Comparison of ENCODE assay signal across 23 cellular contexts in the genomic region with DNA sequence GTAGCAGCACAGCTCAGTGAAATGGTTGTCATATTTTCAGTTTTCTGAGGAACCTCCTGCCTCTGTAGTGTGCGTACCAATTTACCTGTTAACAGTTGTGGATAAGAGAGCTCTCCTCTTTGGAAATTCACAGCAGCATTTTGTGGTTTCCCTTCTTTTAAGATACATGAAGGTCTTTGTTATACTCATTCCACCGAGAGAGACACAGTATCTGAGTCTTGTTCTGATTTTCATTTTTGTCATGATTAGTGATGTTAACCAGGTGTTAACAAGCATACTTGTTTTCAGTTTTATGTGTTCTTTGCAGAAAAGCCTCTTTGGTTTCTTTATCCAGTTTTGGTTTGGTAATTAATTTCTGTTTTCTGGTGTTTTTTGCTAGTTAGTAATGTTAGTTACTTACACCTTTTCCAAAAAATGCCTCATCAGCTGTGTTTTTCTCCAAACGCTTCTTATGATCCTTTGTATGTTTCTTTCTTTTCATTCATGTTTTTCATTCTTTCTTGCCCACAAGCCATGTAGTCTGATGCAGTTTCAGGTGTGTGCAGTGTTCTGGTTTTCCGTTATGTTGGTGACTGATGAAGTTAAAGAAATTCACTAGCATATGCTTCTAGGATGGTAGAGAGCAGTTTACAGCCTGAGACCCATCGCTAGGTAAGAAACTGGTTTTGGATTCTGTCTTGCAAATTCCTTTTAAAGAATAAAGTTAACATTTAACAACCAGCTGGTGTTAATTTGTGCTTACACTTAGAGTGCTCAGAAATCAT. TPM values are rescaled to one million over a fixed set of nuclear protein-coding genes. Genes with fewer than 3 reads are reported as not detected.
DNase-seq lines count a peak whose midpoint lies in the region; ATAC-seq, FAIRE-seq and TF ChIP-seq lines count a peak whose summit lies in the region.
"Had no signal": no experiment of that assay in that cellular context is flagged by ENCODE, and none has a peak within 500 bp of the region (broad histone marks: within the 10 kb centered on the region; RNA-seq: fewer than 3 reads in every experiment).

No MANE protein-coding gene starts in this region.

- CTCF ChIA-PET in A549 (lab: Yijun Ruan, JAX): interaction anchor here (0.6 kb wide), 1 partner anchor 97 kb away, joined by 3 read pairs; no protein-coding TSS in a partner anchor
- CTCF ChIA-PET in CD8-positive, alpha-beta memory T cell (lab: Charles Lee): no interaction called here

- H3K4me1 Mint-ChIP-seq in GM23338: no peaks in the 10 kb centered on the region
- H3K4me1 Mint-ChIP-seq in CD8-positive, alpha-beta memory T cell: no peaks in the 10 kb centered on the region

- peak overlapping the region; percentile 69; the same call in 1 of the 2 replicates for H2AFZ ChIP-seq in GM23338
- H2AFZ ChIP-seq: GM23248 had no signal

- H3K27me3 ChIP-seq in GM23338 (ENCODE audit: insufficient read depth) (no peaks in the 10 kb centered on the region), vagina (no peaks in the 10 kb centered on the region)
- H3K27me3 ChIP-seq in CD8-positive, alpha-beta memory T cell (ENCODE audit: insufficient read depth, low read length, poor library complexity, severe bottlenecking): peaks cover 3% of the 10 kb centered on the region
- H3K27me3 ChIP-seq: BLaER1 treated with 17β-estradiol and CSF1 and Interleukin-3, amounts not matched to agents 10 nM and 100 nM had no signal

- no peaks in the 10 kb centered on the region for H3K27me3 Mint-ChIP-seq in GM23338 (ENCODE audit: insufficient read depth, low read depth, poor library complexity)
- H3K27me3 Mint-ChIP-seq in CD8-positive, alpha-beta memory T cell: peaks cover 7 to 73% of the 10 kb centered on the region in 2 donors

- no peaks in the 10 kb centered on the region for H3K9me2 ChIP-seq in GM23338 (ENCODE audit: insufficient read depth)

- POLR2A ChIA-PET in A549 (lab: Yijun Ruan, JAX): no interaction called here
- POLR2A ChIA-PET in CD8-positive, alpha-beta memory T cell (lab: Charles Lee): no interaction called here

- H3K79me2 ChIP-seq in GM23338 (replicated peaks; ENCODE audit: insufficient read depth): no peaks in the 10 kb centered on the region

- H3K9me3 ChIP-seq in A549: no peaks in the 10 kb centered on the region
- H3K9me3 ChIP-seq in vagina: no peaks in the 10 kb centered on the region
- H3K9me3 ChIP-seq in CD8-positive, alpha-beta memory T cell (ENCODE audit: low read length): no peaks in the 10 kb centered on the region
- H3K9me3 ChIP-seq: BLaER1 treated with 17β-estradiol and CSF1 and Interleukin-3, amounts not matched to agents 10 nM and 100 nM; SJCRH30 had no signal

- TF ChIP-seq EP300 in A549 (IDR thresholded peaks at IDR 0.05): no peak

- H3K27ac Mint-ChIP-seq in GM23338: no peak overlapping the region
- H3K27ac Mint-ChIP-seq in CD8-positive, alpha-beta memory T cell: no peak overlapping the region
- H3K27ac Mint-ChIP-seq: T-helper 17 cell had no signal

- H4K20me1 ChIP-seq in GM23338 (replicated peaks; ENCODE audit: insufficient read depth): no peaks in the 10 kb centered on the region
- H4K20me1 ChIP-seq: BLaER1 treated with 17β-estradiol and CSF1 and Interleukin-3, amounts not matched to agents 10 nM and 100 nM had no signal

- ATAC-seq in A549 (no peak), GM18870 (IDR thresholded peaks at IDR 0.05; ENCODE audit: unreplicated experiment) (peak; percentile 84), GM23338 (no peak), HG03280 (IDR thresholded peaks at IDR 0.05; ENCODE audit: unreplicated experiment) (peak; percentile 68), GM18517 (IDR thresholded peaks at IDR 0.05; ENCODE audit: unreplicated experiment) (no peak)
- ATAC-seq: HCT116, T-helper 17 cell had no signal

- H3K9me3 Mint-ChIP-seq in GM23338: no peaks in the 10 kb centered on the region; the same call in 2 of the 3 replicates
- no peaks in the 10 kb centered on the region for H3K9me3 Mint-ChIP-seq in CD8-positive, alpha-beta memory T cell

- H3K27ac ChIP-seq in A549 (no peak overlapping the region), GM23338 (ENCODE audit: low read depth) (no peak overlapping the region), vagina (no peak overlapping the region)
- no peak overlapping the region for H3K27ac ChIP-seq in CD8-positive, alpha-beta memory T cell (ENCODE audit: low read depth, low read length)
- H3K27ac ChIP-seq: BLaER1 treated with 17β-estradiol and CSF1 and Interleukin-3, amounts not matched to agents 10 nM and 100 nM; GM23248; KMS-11; RWPE1; SJCRH30 had no signal

- FAIRE-seq in A549 (lab: Jason Lieb, UNC): no peak
- FAIRE-seq: G401.6 had no signal

- TF ChIP-seq CTCF in A549 (IDR thresholded peaks at IDR 0.05): no peak
- no peak for TF ChIP-seq CTCF in GM23338 (conservative IDR thresholded peaks at IDR 0.05; ENCODE audit: low read depth in 2 of 2)
- no peak for TF ChIP-seq CTCF in vagina (IDR thresholded peaks at IDR 0.05)

- H3K4me3 ChIP-seq in A549 (no peak overlapping the region), GM23338 (no peak overlapping the region), vagina (no peak overlapping the region)
- H3K4me3 ChIP-seq in CD8-positive, alpha-beta memory T cell (ENCODE audit: low read length): no peak overlapping the region
- H3K4me3 ChIP-seq: BLaER1 treated with 17β-estradiol and CSF1 and Interleukin-3, amounts not matched to agents 10 nM and 100 nM; GM23248; SJCRH30 had no signal

- H3K36me3 ChIP-seq in GM23338 (ENCODE audit: insufficient read depth) (no peaks in the 10 kb centered on the region), vagina (no peaks in the 10 kb centered on the region)
- H3K36me3 ChIP-seq in CD8-positive, alpha-beta memory T cell (ENCODE audit: insufficient read depth, low read length): no peaks in the 10 kb centered on the region
- H3K36me3 ChIP-seq: BLaER1 treated with 17β-estradiol and CSF1 and Interleukin-3, amounts not matched to agents 10 nM and 100 nM; SJCRH30 had no signal

- TF ChIP-seq POLR2A in A549 (IDR thresholded peaks at IDR 0.05; ENCODE audit: low read length) (no peak), vagina (IDR thresholded peaks at IDR 0.05) (no peak)

- no peak overlapping the region for H3K4me3 Mint-ChIP-seq in GM23338
- no peak overlapping the region for H3K4me3 Mint-ChIP-seq in CD8-positive, alpha-beta memory T cell
- H3K4me3 Mint-ChIP-seq: T-helper 17 cell had no signal

- WGBS in A549 (ENCODE audit: missing lambda C conversion rate): 31% methylated on average over 5 of the region's 5 CpGs

- intact Hi-C loops in vagina (cut with DNase I): no loop called here

- no peaks in the 10 kb centered on the region for H3K4me1 ChIP-seq in A549
- H3K4me1 ChIP-seq in GM23338 (ENCODE audit: insufficient read depth): no peaks in the 10 kb centered on the region
- H3K4me1 ChIP-seq in vagina: no peaks in the 10 kb centered on the region
- no peaks in the 10 kb centered on the region for H3K4me1 ChIP-seq in CD8-positive, alpha-beta memory T cell (ENCODE audit: insufficient read depth, low read length)
- H3K4me1 ChIP-seq: BLaER1 treated with 17β-estradiol and CSF1 and Interleukin-3, amounts not matched to agents 10 nM and 100 nM; SJCRH30 had no signal

- no peak for TF ChIP-seq RAD21 in A549 (conservative IDR thresholded peaks at IDR 0.05 in 1 of 2, IDR thresholded peaks at IDR 0.05 in 1 of 2)

- H3K36me3 Mint-ChIP-seq in GM23338 (ENCODE audit: low read depth): no peaks in the 10 kb centered on the region
- no peaks in the 10 kb centered on the region for H3K36me3 Mint-ChIP-seq in CD8-positive, alpha-beta memory T cell

- no peak for DNase-seq in A549 (ENCODE audit: low read depth in 1 of 2, low spot score in 1 of 2)
- no peak for DNase-seq in GM23338 (ENCODE audit: low spot score)
- DNase-seq in vagina (ENCODE audit: extremely low spot score in 2 of 2): no peak
- no peak for DNase-seq in CD8-positive, alpha-beta memory T cell
- DNase-seq in EL: no peak
- DNase-seq: 8988T, DMS79 treated with DMSO at 0.1 percent for 48 hours, GM23248, NCI-H1048, NCI-H1436 treated with DMSO at 0.1 percent for 48 hours, NCI-H2029 treated with DMSO at 0.1 percent for 48 hours, NCI-H2171 treated with DMSO at 0.1 percent for 48 hours, NCI-H446 treated with DMSO at 0.1 percent for 48 hours, SJCRH30, T-helper 17 cell had no signal

- no peaks in the 10 kb centered on the region for H3F3A ChIP-seq in GM23338 (replicated peaks; ENCODE audit: low read depth)

- H3K4me2 ChIP-seq in A549: no peak overlapping the region
- no peak overlapping the region for H3K4me2 ChIP-seq in GM23338
- H3K4me2 ChIP-seq: BLaER1 treated with 17β-estradiol and CSF1 and Interleukin-3, amounts not matched to agents 10 nM and 100 nM; KMS-11 had no signal

TF ChIP-seq in A549, 52 proteins besides CTCF, POLR2A, EP300 and RAD21 (continues in another document):
- TF ChIP-seq, protein P1, sequence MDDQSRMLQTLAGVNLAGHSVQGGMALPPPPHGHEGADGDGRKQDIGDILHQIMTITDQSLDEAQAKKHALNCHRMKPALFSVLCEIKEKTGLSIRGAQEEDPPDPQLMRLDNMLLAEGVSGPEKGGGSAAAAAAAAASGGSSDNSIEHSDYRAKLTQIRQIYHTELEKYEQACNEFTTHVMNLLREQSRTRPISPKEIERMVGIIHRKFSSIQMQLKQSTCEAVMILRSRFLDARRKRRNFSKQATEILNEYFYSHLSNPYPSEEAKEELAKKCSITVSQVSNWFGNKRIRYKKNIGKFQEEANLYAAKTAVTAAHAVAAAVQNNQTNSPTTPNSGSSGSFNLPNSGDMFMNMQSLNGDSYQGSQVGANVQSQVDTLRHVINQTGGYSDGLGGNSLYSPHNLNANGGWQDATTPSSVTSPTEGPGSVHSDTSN (IDR thresholded peaks at IDR 0.05): no peak
- no peak for TF ChIP-seq NR3C1 (IDR thresholded peaks at IDR 0.05)

TF ChIP-seq in GM23338, 12 proteins besides CTCF, POLR2A, EP300 and RAD21 (continues in another document):
- TF ChIP-seq, protein P2, sequence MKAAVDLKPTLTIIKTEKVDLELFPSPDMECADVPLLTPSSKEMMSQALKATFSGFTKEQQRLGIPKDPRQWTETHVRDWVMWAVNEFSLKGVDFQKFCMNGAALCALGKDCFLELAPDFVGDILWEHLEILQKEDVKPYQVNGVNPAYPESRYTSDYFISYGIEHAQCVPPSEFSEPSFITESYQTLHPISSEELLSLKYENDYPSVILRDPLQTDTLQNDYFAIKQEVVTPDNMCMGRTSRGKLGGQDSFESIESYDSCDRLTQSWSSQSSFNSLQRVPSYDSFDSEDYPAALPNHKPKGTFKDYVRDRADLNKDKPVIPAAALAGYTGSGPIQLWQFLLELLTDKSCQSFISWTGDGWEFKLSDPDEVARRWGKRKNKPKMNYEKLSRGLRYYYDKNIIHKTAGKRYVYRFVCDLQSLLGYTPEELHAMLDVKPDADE (IDR thresholded peaks at IDR 0.05): no peak
- no peak for TF ChIP-seq EZH2phosphoT487 (IDR thresholded peaks at IDR 0.05; ENCODE audit: unreplicated experiment)

RNA-seq across cellular contexts. Expression of a gene that starts 30.1 kb away (rescaled TPM):
- polyA plus RNA-seq in A549 (2011; rRNA removed) (11.7 and 12.5 TPM in 2 replicates), A549 (2017; fragmentation: RNase III; extraction: RNeasy Plus Mini Kit Qiagen cat#74134 plus additional on column Dnase treatment) (9.9 to 11.8 TPM (median 11.1 TPM) in 3 replicates), GM23338 (2016; fragmentation: Nextera tagmentation; extraction: Ambion mirVana) (15.9 and 16.5 TPM in 2 replicates)
- polyA plus RNA-seq in A549 (2012; cell fraction: cytosol; rRNA removed): 25.0 and 30.1 TPM in 2 replicates
- 81.0 and 92.7 TPM in 2 replicates for polyA plus RNA-seq in A549 (2012; cell fraction: nucleus; rRNA removed)
- polyA minus RNA-seq in A549 (2011; rRNA and poly(A)+ RNA removed): 3.5 and 6.1 TPM in 2 replicates
- total RNA-seq in GM23338 (2014; rRNA removed; shearing (Covaris generic)): 47.8 and 64.6 TPM in 2 replicates
- total RNA-seq in vagina: 10.8 TPM
- total RNA-seq in CD8-positive, alpha-beta memory T cell: 1 to 10 TPM; 3.6 to 5.0 TPM
- 0.69 TPM for polyA plus RNA-seq in CD8-positive, alpha-beta memory T cell
- total RNA-seq: SJCRH30 had no signal

Comparison
In these comparisons a context has a peak if more than half of its experiments do, and no peak if none do; other contexts are left out.
1. ATAC-seq: peak in GM18870 (single experiment) and HG03280 (single experiment); none in A549 (0 of 2), GM23338 (single experiment) and GM18517 (single experiment).